In the genomic region with DNA sequence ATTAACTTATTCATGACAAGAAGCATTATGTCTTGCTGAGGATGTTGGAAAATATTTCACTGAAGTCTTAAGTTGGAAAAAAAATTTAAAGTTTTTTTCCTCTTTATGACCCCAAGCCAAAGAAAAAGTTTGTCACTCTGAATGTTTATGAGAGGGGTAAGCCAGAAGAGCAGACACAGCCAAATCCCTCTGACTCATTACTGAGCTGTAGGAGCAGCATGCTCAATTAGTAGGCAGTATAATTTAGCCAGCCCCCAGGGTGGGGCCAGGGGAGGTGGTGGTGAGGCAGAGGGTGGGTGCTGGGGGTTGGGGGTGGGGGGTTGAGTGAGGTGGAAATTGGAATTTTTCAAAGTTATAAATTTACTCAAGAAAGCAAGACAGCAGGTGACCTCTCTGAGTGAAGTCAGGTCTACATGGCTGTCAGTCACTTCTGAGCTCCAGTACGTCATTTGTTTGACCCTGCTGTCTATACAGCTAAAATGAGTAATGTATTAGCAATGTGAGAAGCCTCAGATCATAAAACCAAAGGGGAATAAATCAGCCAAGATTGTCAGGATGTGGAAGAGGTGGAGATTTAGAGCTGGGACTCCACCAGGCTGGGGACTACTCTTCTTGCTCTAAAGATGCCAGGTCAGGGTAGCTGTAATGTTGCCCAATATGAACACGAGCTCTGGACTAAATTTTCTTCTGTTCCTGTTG, we compare ENCODE assay signal across 14 cellular contexts.
A peak's percentile ranks its signal among the peaks of the same experiment; 100 is the strongest.
DNase-seq lines count a peak whose midpoint lies in the region; ATAC-seq and TF ChIP-seq lines count a peak whose summit lies in the region.
"Had no signal": no experiment of that assay in that cellular context is flagged by ENCODE, and none has a peak within 500 bp of the region (broad histone marks: within the 10 kb centered on the region; RNA-seq: fewer than 3 reads in every experiment).

No MANE protein-coding gene starts in this region.

- no peak for TF ChIP-seq CTCF in epithelial cell of esophagus (IDR thresholded peaks at IDR 0.05; ENCODE audit: insufficient read depth, low read depth, low read length, missing control alignments)
- no peak for TF ChIP-seq CTCF in osteoblast (IDR thresholded peaks at IDR 0.05; ENCODE audit: extremely low read depth, low read depth, low read length)
- TF ChIP-seq CTCF in omental fat pad (IDR thresholded peaks at IDR 0.05), result no peak

- no peaks in the 10 kb centered on the region for H4K20me1 ChIP-seq in osteoblast (ENCODE audit: insufficient read depth, low read length)

- H3K4me3 ChIP-seq in epithelial cell of esophagus (ENCODE audit: low read length) (no peak overlapping the region), osteoblast (ENCODE audit: insufficient read depth, low read length) (no peak overlapping the region)
- H3K4me3 ChIP-seq: suprapubic skin had no signal

- H3K4me2 ChIP-seq in osteoblast (ENCODE audit: insufficient read depth, low read length), result no peak overlapping the region

- no peaks in the 10 kb centered on the region for H3K79me2 ChIP-seq in osteoblast (ENCODE audit: insufficient read depth, low read length)

- peak; percentile 33 for DNase-seq in GM03348 (ENCODE audit: low spot score)
- DNase-seq in NCI-H446 treated with DMSO at 0.1 percent for 48 hours (lab: John Stamatoyannopoulos, UW), result peak; percentile 86
- peak; percentile 67 for DNase-seq in epithelial cell of esophagus (ENCODE audit: low read depth)
- DNase-seq in osteoblast (ENCODE audit: insufficient read length, low spot score, missing footprints), result peak; percentile 82
- no peak for DNase-seq in omental fat pad (ENCODE audit: low spot score)
- DNase-seq in DMS79 (lab: John Stamatoyannopoulos, UW), result no peak
- DNase-seq: CD8-positive, alpha-beta memory T cell; cortex of kidney; foreskin melanocyte; naive B cell; NCI-H526 treated with DMSO at 0.1 percent for 48 hours had no signal

- peaks cover 10% of the 10 kb centered on the region for H3K4me1 ChIP-seq in osteoblast (ENCODE audit: insufficient read depth, low read length)
- H3K4me1 ChIP-seq: suprapubic skin had no signal

- H3K36me3 ChIP-seq in osteoblast (ENCODE audit: insufficient read depth, low read length), result no peaks in the 10 kb centered on the region
- H3K36me3 ChIP-seq: suprapubic skin had no signal

- no peak overlapping the region for H2AFZ ChIP-seq in osteoblast (ENCODE audit: low read length)

- H3K27ac ChIP-seq in osteoblast (ENCODE audit: low read depth, low read length), result no peak overlapping the region
- H3K27ac ChIP-seq: suprapubic skin had no signal

- H3K27me3 ChIP-seq in osteoblast (ENCODE audit: insufficient read depth, low read length), result peaks cover 7% of the 10 kb centered on the region
- H3K27me3 ChIP-seq: suprapubic skin had no signal

- no peaks in the 10 kb centered on the region for H3K9me3 ChIP-seq in osteoblast (ENCODE audit: low read depth, low read length)
- H3K9me3 ChIP-seq: suprapubic skin had no signal

- no peak for ATAC-seq in HG02852 (IDR thresholded peaks at IDR 0.05; ENCODE audit: unreplicated experiment)
- ATAC-seq in omental fat pad (ENCODE audit: low FRiP score), result no peak
- no peak for ATAC-seq in HG02798 (IDR thresholded peaks at IDR 0.05; ENCODE audit: poor library complexity, unreplicated experiment)

Comparison
In these comparisons a context has a peak if more than half of its experiments do, and no peak if none do; other contexts are left out.
1. DNase-seq: peak in GM03348 (single experiment), NCI-H446 treated with DMSO at 0.1 percent for 48 hours (single experiment), epithelial cell of esophagus (single experiment) and osteoblast (single experiment); none in omental fat pad (single experiment) and DMS79 (single experiment).